8 cellular contexts compared by ENCODE assay signal in the genomic region with DNA sequence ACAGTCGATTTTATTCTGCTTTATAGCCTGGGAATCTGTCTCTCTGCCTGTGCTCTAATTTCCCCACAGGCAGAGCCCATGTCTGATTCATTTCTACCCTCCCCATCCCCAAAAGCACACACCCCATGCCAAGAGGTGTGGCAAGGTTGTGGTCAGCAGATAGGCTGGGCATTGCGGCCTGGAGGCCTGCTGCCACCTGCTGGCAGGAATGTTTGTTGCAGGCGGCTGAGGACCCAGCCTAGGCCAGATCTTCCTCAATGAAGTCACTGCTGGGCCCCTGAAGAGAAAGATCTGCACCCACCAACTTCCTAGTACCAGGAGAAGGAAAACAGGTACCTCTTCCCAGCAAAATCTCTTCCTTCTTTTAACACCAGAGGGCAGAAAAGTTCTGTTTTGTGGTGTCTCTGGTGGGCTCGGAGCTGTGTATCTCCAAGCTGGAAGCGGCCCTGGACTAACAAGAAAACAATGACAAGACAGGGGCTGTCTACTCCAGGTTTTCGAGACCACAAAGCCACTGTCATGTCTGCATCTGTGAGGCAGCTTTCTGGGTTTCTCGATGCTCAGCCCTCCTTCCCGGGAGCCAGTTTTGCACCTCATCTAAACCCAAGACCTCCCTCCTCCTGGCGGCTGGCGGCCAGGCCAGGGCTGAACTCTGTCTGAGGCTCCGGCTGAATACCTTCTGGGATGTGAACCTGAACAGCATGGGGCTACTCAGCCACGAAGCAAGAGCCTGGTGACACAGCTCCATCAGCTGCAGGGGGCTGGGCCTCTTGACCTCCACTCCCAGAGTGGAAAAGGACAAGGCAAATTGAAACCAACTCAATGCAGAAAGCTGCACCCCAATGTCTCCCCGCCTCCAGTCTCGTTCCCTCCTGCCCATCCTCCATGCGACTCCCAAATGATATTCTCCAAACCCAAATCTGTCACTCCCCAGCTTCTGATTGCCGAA. TPM values are rescaled to one million over a fixed set of nuclear protein-coding genes. Genes with fewer than 3 reads are reported as not detected.
DNase-seq lines count a peak whose midpoint lies in the region; ATAC-seq, FAIRE-seq and TF ChIP-seq lines count a peak whose summit lies in the region.

No MANE protein-coding gene starts in this region.

- peak; percentile 52 for FAIRE-seq in GM18507 (lab: Jason Lieb, UNC)

- no peak for ATAC-seq in GM21360 (IDR thresholded peaks at IDR 0.05; ENCODE audit: unreplicated experiment)

- H3K27me3 ChIP-seq in WERI-Rb-1 (ENCODE audit: insufficient read depth, low read depth, severe bottlenecking) = no peaks in the 10 kb centered on the region

- H3K27ac ChIP-seq in WERI-Rb-1 (no peak overlapping the region), caudate nucleus (ENCODE audit: low read depth, low read length) (no peak overlapping the region)

- no peak overlapping the region for H3K4me3 ChIP-seq in AG09309 (ENCODE audit: control insufficient read depth, low read depth, low read length)
- no peak overlapping the region for H3K4me3 ChIP-seq in Jurkat, Clone E6-1 (ENCODE audit: low read length)
- H3K4me3 ChIP-seq in WERI-Rb-1 (ENCODE audit: low read depth, low read length) = no peak overlapping the region

- H3K9me3 ChIP-seq in WERI-Rb-1 (ENCODE audit: severe bottlenecking) = no peaks in the 10 kb centered on the region

- H3K36me3 ChIP-seq in WERI-Rb-1 = peaks cover 36% of the 10 kb centered on the region

- peak; percentile 96 for TF ChIP-seq CTCF in AG09309 (IDR thresholded peaks at IDR 0.05; ENCODE audit: control insufficient read depth, insufficient read depth, low read depth, low read length, missing control alignments)
- TF ChIP-seq CTCF in WERI-Rb-1 (IDR thresholded peaks at IDR 0.05; ENCODE audit: low read depth, low read length) = peak; percentile 98

- DNase-seq in AG09309 (ENCODE audit: low read depth) (peak; percentile 94), GM18507 (ENCODE audit: extremely low spot score, insufficient read length, low read depth) (peak; percentile 53), WERI-Rb-1 (peak; percentile 73), caudate nucleus (lab: John Stamatoyannopoulos, UW) (peak in 48 of 61 donors; percentile 3 to 81 (median 36)), iris pigment epithelial cell (ENCODE audit: low read depth) (peak; percentile 95)
- DNase-seq in Jurkat, Clone E6-1 (ENCODE audit: low read depth, low spot score) = peak; percentile 28
- peak; percentile 33 to 47 for DNase-seq in stimulated activated CD4-positive, alpha-beta T cell treated with anti-CD3 and anti-CD28 coated beads, Interleukin-12 subunit alpha, Interleukin-12 subunit beta, amount 100 ng/mL, for 24 hours (ENCODE audit: low read depth in 2 of 2)

RNA-seq across cellular contexts. Expression of gene ANKS6, which starts 4.9 kb away (rescaled TPM):
- polyA plus RNA-seq in Jurkat, Clone E6-1 (2012; ENCODE audit: insufficient read depth, insufficient read length) = 37.8 TPM

RNA-seq across cellular contexts. Expression of gene GALNT12, which starts 16.0 kb away (rescaled TPM):
- 27.5 TPM for polyA plus RNA-seq in Jurkat, Clone E6-1 (2012; ENCODE audit: insufficient read depth, insufficient read length)

Comparison
In these comparisons a context has a peak if more than half of its experiments do, and no peak if none do; other contexts are left out.
1. DNase-seq: peak in every context shown above with its lines; median percentile 95 in iris pigment epithelial cell; 94 in AG09309; 73 in WERI-Rb-1; 53 in GM18507; 40 in stimulated activated CD4-positive, alpha-beta T cell treated with anti-CD3 and anti-CD28 coated beads, Interleukin-12 subunit alpha, Interleukin-12 subunit beta, amount 100 ng/mL, for 24 hours; 36 in caudate nucleus; 28 in Jurkat, Clone E6-1.